In genomic region chr20:5996765-5997164, GRCh38 we compare ENCODE assay signal across 8 cellular contexts. TPM values are rescaled to one million over a fixed set of nuclear protein-coding genes. Genes with fewer than 3 reads are reported as not detected.
DNase-seq lines count a peak whose midpoint lies in the region; ATAC-seq and TF ChIP-seq lines count a peak whose summit lies in the region.

No MANE protein-coding gene starts in this region.

- TF ChIP-seq CTCF in GM06990 (IDR thresholded peaks at IDR 0.05; ENCODE audit: insufficient read depth, low read length, poor library complexity, severe bottlenecking) = no peak

- in situ Hi-C loops in G401 (cut with HindIII; ENCODE audit: low sequenced_read_pairs) = no loop called here

- ATAC-seq in GM19467 (IDR thresholded peaks at IDR 0.05; ENCODE audit: unreplicated experiment) = peak; percentile 90
- ATAC-seq in HG03442 (IDR thresholded peaks at IDR 0.05; ENCODE audit: unreplicated experiment) = peak; percentile 94

- peaks cover 11% of the 10 kb centered on the region for H3K36me3 ChIP-seq in GM06990 (ENCODE audit: control insufficient read depth, insufficient read depth, low read length)

- H3K27me3 ChIP-seq in GM06990 (replicated peaks; ENCODE audit: control insufficient read depth, insufficient read depth, low read length) = no peaks in the 10 kb centered on the region

- DNase-seq in GM06990 (ENCODE audit: extremely low read depth, insufficient read length) (peak; percentile 44), G401 (ENCODE audit: low spot score) (no peak), DMS114 treated with DMSO at 0.1 percent for 48 hours (lab: John Stamatoyannopoulos, UW; ENCODE audit: unreplicated experiment) (no peak), AG08395 (ENCODE audit: low spot score) (no peak)
- DNase-seq in activated T-cell treated with anti-CD3 and anti-CD28 coated beads, Interleukin-2, amount 50 U/mL, for 1 hour = peak; percentile 22
- DNase-seq in stimulated activated CD8-positive, alpha-beta memory T cell treated with anti-CD3 and anti-CD28 coated beads, Interleukin-15, amount 100 ng/mL, for 48 hours (ENCODE audit: low read depth in 2 of 2) = peak; percentile 19 to 21

- H3K4me3 ChIP-seq in GM06990 (replicated peaks; ENCODE audit: low read depth, low read length) = no peak overlapping the region

RNA-seq across cellular contexts. Expression of gene CRLS1, which starts 9.2 kb away (rescaled TPM):
- total RNA-seq in G401 (2014; rRNA removed; shearing (Covaris generic)) = 50.6 and 74.0 TPM in 2 replicates

RNA-seq across cellular contexts. Expression of gene MCM8, which starts 46.3 kb away (rescaled TPM):
- 12.2 and 27.0 TPM in 2 replicates for total RNA-seq in G401 (2014; rRNA removed; shearing (Covaris generic))

RNA-seq across cellular contexts. Expression of gene TRMT6, which starts 46.4 kb away (rescaled TPM):
- total RNA-seq in G401 (2014; rRNA removed; shearing (Covaris generic)) = 12.7 and 15.9 TPM in 2 replicates

RNA-seq across cellular contexts. Expression of gene LRRN4, which starts 57.1 kb away (rescaled TPM):
- not detected in 2 replicates for total RNA-seq in G401 (2014; rRNA removed; shearing (Covaris generic))

Comparison
In these comparisons a context has a peak if more than half of its experiments do, and no peak if none do; other contexts are left out.
1. DNase-seq: peak in GM06990 (single experiment), activated T-cell treated with anti-CD3 and anti-CD28 coated beads, Interleukin-2, amount 50 U/mL, for 1 hour (single experiment) and stimulated activated CD8-positive, alpha-beta memory T cell treated with anti-CD3 and anti-CD28 coated beads, Interleukin-15, amount 100 ng/mL, for 48 hours (2 of 2); none in G401 (single experiment), DMS114 treated with DMSO at 0.1 percent for 48 hours (single experiment) and AG08395 (single experiment).